In the genomic region with DNA sequence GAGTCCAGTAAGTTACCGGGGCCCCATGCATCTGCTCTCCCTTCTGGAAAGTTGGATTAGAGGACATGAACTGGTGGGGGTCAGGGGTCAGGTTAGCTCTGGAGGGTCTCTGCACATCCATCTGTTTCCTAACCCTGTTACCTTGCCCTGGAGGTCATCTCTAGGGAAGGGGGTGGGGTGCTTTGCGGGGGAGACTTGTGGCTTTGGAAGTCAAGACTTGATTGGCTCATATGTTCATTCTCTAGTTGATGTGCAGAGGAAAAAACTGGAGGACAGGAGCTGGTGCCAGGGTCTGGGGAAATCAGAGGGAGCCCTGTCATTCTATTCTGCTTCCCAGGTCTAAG, we compare ENCODE assay signal across 1 cellular context.
TF ChIP-seq lines count a peak whose summit lies in the region.

No MANE protein-coding gene starts in this region.

TF ChIP-seq in GM23338, 12 proteins besides CTCF, POLR2A, EP300 and RAD21 (continued from another document):
- TF ChIP-seq, protein P1, sequence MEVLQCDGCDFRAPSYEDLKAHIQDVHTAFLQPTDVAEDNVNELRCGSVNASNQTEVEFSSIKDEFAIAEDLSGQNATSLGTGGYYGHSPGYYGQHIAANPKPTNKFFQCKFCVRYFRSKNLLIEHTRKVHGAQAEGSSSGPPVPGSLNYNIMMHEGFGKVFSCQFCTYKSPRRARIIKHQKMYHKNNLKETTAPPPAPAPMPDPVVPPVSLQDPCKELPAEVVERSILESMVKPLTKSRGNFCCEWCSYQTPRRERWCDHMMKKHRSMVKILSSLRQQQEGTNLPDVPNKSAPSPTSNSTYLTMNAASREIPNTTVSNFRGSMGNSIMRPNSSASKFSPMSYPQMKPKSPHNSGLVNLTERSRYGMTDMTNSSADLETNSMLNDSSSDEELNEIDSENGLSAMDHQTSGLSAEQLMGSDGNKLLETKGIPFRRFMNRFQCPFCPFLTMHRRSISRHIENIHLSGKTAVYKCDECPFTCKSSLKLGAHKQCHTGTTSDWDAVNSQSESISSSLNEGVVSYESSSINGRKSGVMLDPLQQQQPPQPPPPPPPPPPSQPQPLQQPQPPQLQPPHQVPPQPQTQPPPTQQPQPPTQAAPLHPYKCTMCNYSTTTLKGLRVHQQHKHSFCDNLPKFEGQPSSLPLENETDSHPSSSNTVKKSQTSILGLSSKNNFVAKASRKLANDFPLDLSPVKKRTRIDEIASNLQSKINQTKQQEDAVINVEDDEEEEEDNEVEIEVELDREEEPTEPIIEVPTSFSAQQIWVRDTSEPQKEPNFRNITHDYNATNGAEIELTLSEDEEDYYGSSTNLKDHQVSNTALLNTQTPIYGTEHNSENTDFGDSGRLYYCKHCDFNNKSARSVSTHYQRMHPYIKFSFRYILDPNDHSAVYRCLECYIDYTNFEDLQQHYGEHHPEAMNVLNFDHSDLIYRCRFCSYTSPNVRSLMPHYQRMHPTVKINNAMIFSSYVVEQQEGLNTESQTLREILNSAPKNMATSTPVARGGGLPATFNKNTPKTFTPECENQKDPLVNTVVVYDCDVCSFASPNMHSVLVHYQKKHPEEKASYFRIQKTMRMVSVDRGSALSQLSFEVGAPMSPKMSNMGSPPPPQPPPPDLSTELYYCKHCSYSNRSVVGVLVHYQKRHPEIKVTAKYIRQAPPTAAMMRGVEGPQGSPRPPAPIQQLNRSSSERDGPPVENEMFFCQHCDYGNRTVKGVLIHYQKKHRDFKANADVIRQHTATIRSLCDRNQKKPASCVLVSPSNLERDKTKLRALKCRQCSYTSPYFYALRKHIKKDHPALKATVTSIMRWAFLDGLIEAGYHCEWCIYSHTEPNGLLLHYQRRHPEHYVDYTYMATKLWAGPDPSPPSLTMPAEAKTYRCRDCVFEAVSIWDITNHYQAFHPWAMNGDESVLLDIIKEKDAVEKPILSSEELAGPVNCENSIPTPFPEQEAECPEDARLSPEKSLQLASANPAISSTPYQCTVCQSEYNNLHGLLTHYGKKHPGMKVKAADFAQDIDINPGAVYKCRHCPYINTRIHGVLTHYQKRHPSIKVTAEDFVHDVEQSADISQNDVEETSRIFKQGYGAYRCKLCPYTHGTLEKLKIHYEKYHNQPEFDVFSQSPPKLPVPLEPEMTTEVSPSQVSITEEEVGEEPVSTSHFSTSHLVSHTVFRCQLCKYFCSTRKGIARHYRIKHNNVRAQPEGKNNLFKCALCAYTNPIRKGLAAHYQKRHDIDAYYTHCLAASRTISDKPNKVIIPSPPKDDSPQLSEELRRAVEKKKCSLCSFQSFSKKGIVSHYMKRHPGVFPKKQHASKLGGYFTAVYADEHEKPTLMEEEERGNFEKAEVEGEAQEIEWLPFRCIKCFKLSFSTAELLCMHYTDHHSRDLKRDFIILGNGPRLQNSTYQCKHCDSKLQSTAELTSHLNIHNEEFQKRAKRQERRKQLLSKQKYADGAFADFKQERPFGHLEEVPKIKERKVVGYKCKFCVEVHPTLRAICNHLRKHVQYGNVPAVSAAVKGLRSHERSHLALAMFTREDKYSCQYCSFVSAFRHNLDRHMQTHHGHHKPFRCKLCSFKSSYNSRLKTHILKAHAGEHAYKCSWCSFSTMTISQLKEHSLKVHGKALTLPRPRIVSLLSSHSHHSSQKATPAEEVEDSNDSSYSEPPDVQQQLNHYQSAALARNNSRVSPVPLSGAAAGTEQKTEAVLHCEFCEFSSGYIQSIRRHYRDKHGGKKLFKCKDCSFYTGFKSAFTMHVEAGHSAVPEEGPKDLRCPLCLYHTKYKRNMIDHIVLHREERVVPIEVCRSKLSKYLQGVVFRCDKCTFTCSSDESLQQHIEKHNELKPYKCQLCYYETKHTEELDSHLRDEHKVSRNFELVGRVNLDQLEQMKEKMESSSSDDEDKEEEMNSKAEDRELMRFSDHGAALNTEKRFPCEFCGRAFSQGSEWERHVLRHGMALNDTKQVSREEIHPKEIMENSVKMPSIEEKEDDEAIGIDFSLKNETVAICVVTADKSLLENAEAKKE (CRISPR knock-in tag; IDR thresholded peaks at IDR 0.05) = no peak
- TF ChIP-seq CREB1 (CRISPR knock-in tag; IDR thresholded peaks at IDR 0.05; ENCODE audit: low read depth) = no peak
- no peak for TF ChIP-seq JUNB (IDR thresholded peaks at IDR 0.05; ENCODE audit: unreplicated experiment)
